1 cellular context compared by ENCODE assay signal in genomic region chr2:85831735-85832134, GRCh38.
TF ChIP-seq lines count a peak whose summit lies in the region.

No MANE protein-coding gene starts in this region.

TF ChIP-seq in GM12878, 131 proteins besides CTCF, POLR2A, EP300 and RAD21:
- TF ChIP-seq ETV6 (conservative IDR thresholded peaks at IDR 0.05 in 1 of 2, IDR thresholded peaks at IDR 0.05 in 1 of 2; ENCODE audit: borderline replicate concordance in 1 of 2, low read depth in 1 of 2) (0 out of 4 replicates have a peak, but pooled peaks of 1 of the 2 experiments have one; percentile 31), STAT3 (IDR thresholded peaks at IDR 0.05; ENCODE audit: low read depth, low read length) (no peak), PML (IDR thresholded peaks at IDR 0.05; ENCODE audit: low read length) (no peak), TCF7 (IDR thresholded peaks at IDR 0.05; ENCODE audit: borderline replicate concordance) (peak; percentile 88), EED (IDR thresholded peaks at IDR 0.05; ENCODE audit: low read depth) (peak; percentile 50; the same call in 1 of the 2 replicates), CEBPZ (IDR thresholded peaks at IDR 0.05; ENCODE audit: low read depth, low read length) (no peak), NFIC (IDR thresholded peaks at IDR 0.05; ENCODE audit: low read depth, low read length) (peak; percentile 47; the same call in 1 of the 2 replicates), MTA3 (IDR thresholded peaks at IDR 0.05; ENCODE audit: borderline replicate concordance, low read length) (no peak), YY1 (IDR thresholded peaks at IDR 0.05; ENCODE audit: low read depth, low read length) (no peak), JUNB (IDR thresholded peaks at IDR 0.05) (peak; percentile 83), RUNX3 (IDR thresholded peaks at IDR 0.05; ENCODE audit: low read length) (peak; percentile 77), PAX5 (IDR thresholded peaks at IDR 0.05; ENCODE audit: borderline replicate concordance, low read depth, low read length) (no peak), CREM (IDR thresholded peaks at IDR 0.05; ENCODE audit: low read depth) (peak; percentile 56; the same call in 1 of the 2 replicates), SUPT20H (IDR thresholded peaks at IDR 0.05; ENCODE audit: borderline replicate concordance, control insufficient read depth, low read depth, low read length) (no peak), ATF7 (IDR thresholded peaks at IDR 0.05; ENCODE audit: low read depth) (peak; percentile 11; the same call in 1 of the 2 replicates), MTA2 (IDR thresholded peaks at IDR 0.05; ENCODE audit: low read depth) (peak; percentile 31; the same call in 1 of the 2 replicates), IKZF2 (IDR thresholded peaks at IDR 0.05) (peak; percentile 23 to 24; a peak in 1 of 4 replicates), NBN (IDR thresholded peaks at IDR 0.05) (peak; percentile 14; the same call in 1 of the 2 replicates), FOXK2 (IDR thresholded peaks at IDR 0.05) (no peak), ATF2 (IDR thresholded peaks at IDR 0.05; ENCODE audit: low read length) (peak; percentile 56; the same call in 1 of the 2 replicates), RAD51 (IDR thresholded peaks at IDR 0.05) (no peak), IKZF1 (conservative IDR thresholded peaks at IDR 0.05) (0 out of 2 replicates have a peak, but pooled peaks have one; percentile 40), PKNOX1 (IDR thresholded peaks at IDR 0.05) (no peak), ASH2L (IDR thresholded peaks at IDR 0.05; ENCODE audit: borderline replicate concordance, low read depth) (no peak), IRF4 (IDR thresholded peaks at IDR 0.05; ENCODE audit: low read depth, low read length) (peak; percentile 52; the same call in 1 of the 2 replicates), NFYA (IDR thresholded peaks at IDR 0.05; ENCODE audit: borderline replicate concordance, low read depth, low read length) (no peak), FOXM1 (IDR thresholded peaks at IDR 0.05; ENCODE audit: low read depth, low read length) (peak; percentile 36; the same call in 1 of the 2 replicates), ZNF217 (IDR thresholded peaks at IDR 0.05) (peak; percentile 63; the same call in 1 of the 2 replicates), DPF2 (IDR thresholded peaks at IDR 0.05) (peak; percentile 27; the same call in 1 of the 2 replicates), RFX5 (IDR thresholded peaks at IDR 0.05; ENCODE audit: low read depth, low read length) (no peak), GABPA (IDR thresholded peaks at IDR 0.05; ENCODE audit: low read depth) (no peak), SRF (IDR thresholded peaks at IDR 0.05; ENCODE audit: low read depth in 2 of 2, low read length in 2 of 2) (no peak)
- TF ChIP-seq, protein P1, sequence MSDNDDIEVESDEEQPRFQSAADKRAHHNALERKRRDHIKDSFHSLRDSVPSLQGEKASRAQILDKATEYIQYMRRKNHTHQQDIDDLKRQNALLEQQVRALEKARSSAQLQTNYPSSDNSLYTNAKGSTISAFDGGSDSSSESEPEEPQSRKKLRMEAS (IDR thresholded peaks at IDR 0.05; ENCODE audit: low read depth, low read length) = no peak
- TF ChIP-seq, protein P2, sequence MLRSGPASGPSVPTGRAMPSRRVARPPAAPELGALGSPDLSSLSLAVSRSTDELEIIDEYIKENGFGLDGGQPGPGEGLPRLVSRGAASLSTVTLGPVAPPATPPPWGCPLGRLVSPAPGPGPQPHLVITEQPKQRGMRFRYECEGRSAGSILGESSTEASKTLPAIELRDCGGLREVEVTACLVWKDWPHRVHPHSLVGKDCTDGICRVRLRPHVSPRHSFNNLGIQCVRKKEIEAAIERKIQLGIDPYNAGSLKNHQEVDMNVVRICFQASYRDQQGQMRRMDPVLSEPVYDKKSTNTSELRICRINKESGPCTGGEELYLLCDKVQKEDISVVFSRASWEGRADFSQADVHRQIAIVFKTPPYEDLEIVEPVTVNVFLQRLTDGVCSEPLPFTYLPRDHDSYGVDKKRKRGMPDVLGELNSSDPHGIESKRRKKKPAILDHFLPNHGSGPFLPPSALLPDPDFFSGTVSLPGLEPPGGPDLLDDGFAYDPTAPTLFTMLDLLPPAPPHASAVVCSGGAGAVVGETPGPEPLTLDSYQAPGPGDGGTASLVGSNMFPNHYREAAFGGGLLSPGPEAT (IDR thresholded peaks at IDR 0.05; ENCODE audit: low read depth) = 0 out of 2 replicates have a peak, but pooled peaks have one; percentile 26
- TF ChIP-seq, protein P3, sequence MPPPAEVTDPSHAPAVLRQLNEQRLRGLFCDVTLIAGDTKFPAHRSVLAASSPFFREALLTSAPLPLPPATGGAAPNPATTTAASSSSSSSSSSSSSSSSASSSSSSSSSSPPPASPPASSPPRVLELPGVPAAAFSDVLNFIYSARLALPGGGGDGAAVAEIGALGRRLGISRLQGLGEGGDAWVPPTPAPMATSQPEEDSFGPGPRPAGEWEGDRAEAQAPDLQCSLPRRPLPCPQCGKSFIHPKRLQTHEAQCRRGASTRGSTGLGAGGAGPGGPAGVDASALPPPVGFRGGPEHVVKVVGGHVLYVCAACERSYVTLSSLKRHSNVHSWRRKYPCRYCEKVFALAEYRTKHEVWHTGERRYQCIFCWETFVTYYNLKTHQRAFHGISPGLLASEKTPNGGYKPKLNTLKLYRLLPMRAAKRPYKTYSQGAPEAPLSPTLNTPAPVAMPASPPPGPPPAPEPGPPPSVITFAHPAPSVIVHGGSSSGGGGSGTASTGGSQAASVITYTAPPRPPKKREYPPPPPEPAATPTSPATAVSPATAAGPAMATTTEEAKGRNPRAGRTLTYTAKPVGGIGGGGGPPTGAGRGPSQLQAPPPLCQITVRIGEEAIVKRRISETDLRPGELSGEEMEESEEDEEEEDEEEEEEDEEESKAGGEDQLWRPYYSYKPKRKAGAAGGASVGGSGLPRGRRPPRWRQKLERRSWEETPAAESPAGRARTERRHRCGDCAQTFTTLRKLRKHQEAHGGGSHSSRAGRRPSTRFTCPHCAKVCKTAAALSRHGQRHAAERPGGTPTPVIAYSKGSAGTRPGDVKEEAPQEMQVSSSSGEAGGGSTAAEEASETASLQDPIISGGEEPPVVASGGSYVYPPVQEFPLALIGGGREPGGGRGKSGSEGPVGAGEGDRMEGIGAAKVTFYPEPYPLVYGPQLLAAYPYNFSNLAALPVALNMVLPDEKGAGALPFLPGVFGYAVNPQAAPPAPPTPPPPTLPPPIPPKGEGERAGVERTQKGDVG (CRISPR knock-in tag; IDR thresholded peaks at IDR 0.05) = no peak
- TF ChIP-seq, protein P4, sequence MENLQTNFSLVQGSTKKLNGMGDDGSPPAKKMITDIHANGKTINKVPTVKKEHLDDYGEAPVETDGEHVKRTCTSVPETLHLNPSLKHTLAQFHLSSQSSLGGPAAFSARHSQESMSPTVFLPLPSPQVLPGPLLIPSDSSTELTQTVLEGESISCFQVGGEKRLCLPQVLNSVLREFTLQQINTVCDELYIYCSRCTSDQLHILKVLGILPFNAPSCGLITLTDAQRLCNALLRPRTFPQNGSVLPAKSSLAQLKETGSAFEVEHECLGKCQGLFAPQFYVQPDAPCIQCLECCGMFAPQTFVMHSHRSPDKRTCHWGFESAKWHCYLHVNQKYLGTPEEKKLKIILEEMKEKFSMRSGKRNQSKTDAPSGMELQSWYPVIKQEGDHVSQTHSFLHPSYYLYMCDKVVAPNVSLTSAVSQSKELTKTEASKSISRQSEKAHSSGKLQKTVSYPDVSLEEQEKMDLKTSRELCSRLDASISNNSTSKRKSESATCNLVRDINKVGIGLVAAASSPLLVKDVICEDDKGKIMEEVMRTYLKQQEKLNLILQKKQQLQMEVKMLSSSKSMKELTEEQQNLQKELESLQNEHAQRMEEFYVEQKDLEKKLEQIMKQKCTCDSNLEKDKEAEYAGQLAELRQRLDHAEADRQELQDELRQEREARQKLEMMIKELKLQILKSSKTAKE (IDR thresholded peaks at IDR 0.05; ENCODE audit: low read depth, poor library complexity, severe bottlenecking) = peak; percentile 19
- TF ChIP-seq, protein P5, sequence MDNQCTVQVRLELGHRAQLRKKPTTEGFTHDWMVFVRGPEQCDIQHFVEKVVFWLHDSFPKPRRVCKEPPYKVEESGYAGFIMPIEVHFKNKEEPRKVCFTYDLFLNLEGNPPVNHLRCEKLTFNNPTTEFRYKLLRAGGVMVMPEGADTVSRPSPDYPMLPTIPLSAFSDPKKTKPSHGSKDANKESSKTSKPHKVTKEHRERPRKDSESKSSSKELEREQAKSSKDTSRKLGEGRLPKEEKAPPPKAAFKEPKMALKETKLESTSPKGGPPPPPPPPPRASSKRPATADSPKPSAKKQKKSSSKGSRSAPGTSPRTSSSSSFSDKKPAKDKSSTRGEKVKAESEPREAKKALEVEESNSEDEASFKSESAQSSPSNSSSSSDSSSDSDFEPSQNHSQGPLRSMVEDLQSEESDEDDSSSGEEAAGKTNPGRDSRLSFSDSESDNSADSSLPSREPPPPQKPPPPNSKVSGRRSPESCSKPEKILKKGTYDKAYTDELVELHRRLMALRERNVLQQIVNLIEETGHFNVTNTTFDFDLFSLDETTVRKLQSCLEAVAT (IDR thresholded peaks at IDR 0.05) = no peak
